ENCODE assay signal across 29 cellular contexts in genomic region chr20:51788822-51789221, GRCh38. TPM values are rescaled to one million over a fixed set of nuclear protein-coding genes. Genes with fewer than 3 reads are reported as not detected.
"Had no signal": no experiment of that assay in that cellular context is flagged by ENCODE, and none has a peak within 500 bp of the region (broad histone marks: within the 10 kb centered on the region; RNA-seq: fewer than 3 reads in every experiment).

No MANE protein-coding gene starts in this region.

- H3K9me3 Mint-ChIP-seq: activated CD4-positive, alpha-beta memory T cell treated with anti-CD3 and anti-CD28 coated beads, Interleukin-2, amount 10 ng/mL, durations not matched to agents 7 days and 5 days; activated CD4-positive, alpha-beta T cell treated with anti-CD3 and anti-CD28 coated beads, Interleukin-2, amount 10 ng/mL, durations not matched to agents 7 days and 5 days; activated T-cell treated with anti-CD3 and anti-CD28 coated beads, Interleukin-2, amount 50 U/mL, for 4 hours; activated T-helper 17 cell treated with anti-CD3 and anti-CD28 coated beads, Interleukin-2, amount 50 U/mL, for 72 hours; central memory CD8-positive, alpha-beta T cell; dendritic cell treated with granulocyte-macrophage colony-stimulating factor and Interleukin-4, amounts not matched to agents 40 ng/mL and 50 ng/mL, for 4 days; effector memory CD8-positive, alpha-beta T cell had no signal

- H3K4me3 ChIP-seq: coronary artery, dorsolateral prefrontal cortex, esophagus squamous epithelium, gastroesophageal sphincter, heart right ventricle had no signal

- H3K9me3 ChIP-seq: esophagus squamous epithelium, gastroesophageal sphincter, heart right ventricle had no signal

- H3K27me3 Mint-ChIP-seq: activated CD4-positive, alpha-beta memory T cell treated with anti-CD3 and anti-CD28 coated beads, Interleukin-2, amount 10 ng/mL, durations not matched to agents 7 days and 5 days; activated CD4-positive, alpha-beta T cell treated with anti-CD3 and anti-CD28 coated beads, Interleukin-2, amount 10 ng/mL, durations not matched to agents 7 days and 5 days; dendritic cell treated with granulocyte-macrophage colony-stimulating factor and Interleukin-4, amounts not matched to agents 40 ng/mL and 50 ng/mL, for 4 days had no signal

- H3K4me1 Mint-ChIP-seq: activated CD4-positive, alpha-beta memory T cell treated with anti-CD3 and anti-CD28 coated beads, Interleukin-2, amount 10 ng/mL, durations not matched to agents 7 days and 5 days; activated CD4-positive, alpha-beta T cell treated with anti-CD3 and anti-CD28 coated beads, Interleukin-2, amount 10 ng/mL, durations not matched to agents 7 days and 5 days; activated T-helper 17 cell treated with anti-CD3 and anti-CD28 coated beads, Interleukin-2, amount 50 U/mL, for 72 hours; central memory CD8-positive, alpha-beta T cell had no signal

- H3K27me3 ChIP-seq: brain microvascular endothelial cell had no signal

- H3K36me3 Mint-ChIP-seq: activated naive CD8-positive, alpha-beta T cell had no signal

- H3K27ac Mint-ChIP-seq: activated CD4-positive, alpha-beta memory T cell treated with anti-CD3 and anti-CD28 coated beads, Interleukin-2, amount 10 ng/mL, durations not matched to agents 7 days and 5 days; activated CD4-positive, alpha-beta T cell treated with anti-CD3 and anti-CD28 coated beads, Interleukin-2, amount 10 ng/mL, durations not matched to agents 7 days and 5 days; activated naive CD8-positive, alpha-beta T cell; activated T-helper 17 cell treated with anti-CD3 and anti-CD28 coated beads, Interleukin-2, amount 50 U/mL, for 72 hours; dendritic cell treated with granulocyte-macrophage colony-stimulating factor and Interleukin-4, amounts not matched to agents 40 ng/mL and 50 ng/mL, for 4 days; effector memory CD8-positive, alpha-beta T cell had no signal

- H3K36me3 ChIP-seq: brain microvascular endothelial cell, esophagus squamous epithelium, gastroesophageal sphincter, heart right ventricle had no signal

- H3K27ac ChIP-seq: brain microvascular endothelial cell, coronary artery, dorsolateral prefrontal cortex, epithelial cell of prostate, esophagus squamous epithelium, gastroesophageal sphincter, heart right ventricle had no signal

- H3K4me1 ChIP-seq: esophagus squamous epithelium, gastroesophageal sphincter, heart right ventricle had no signal

- DNase-seq: activated CD4-positive, alpha-beta memory T cell treated with anti-CD3 and anti-CD28 coated beads, Interleukin-2, amount 10 ng/mL, durations not matched to agents 7 days and 5 days; activated CD4-positive, alpha-beta T cell treated with anti-CD3 and anti-CD28 coated beads for 1 hour; activated CD4-positive, alpha-beta T cell treated with anti-CD3 and anti-CD28 coated beads for 4 hours; activated CD4-positive, alpha-beta T cell treated with anti-CD3 and anti-CD28 coated beads, Interleukin-2, amount 10 ng/mL, durations not matched to agents 7 days and 5 days; activated CD4-positive, alpha-beta T cell treated with anti-CD3 and anti-CD28 coated beads, Interleukin-2, amount 50 U/mL, for 4 hours; activated CD8-positive, alpha-beta memory T cell treated with anti-CD3 and anti-CD28 coated beads, Interleukin-2, amount 50 U/mL, for 48 hours; activated effector memory CD4-positive, alpha-beta T cell treated with Interleukin-2 at 50 U/mL for 16 hours; activated gamma-delta T cell treated with Interleukin-2 at 50 U/mL for 16 hours; activated naive CD4-positive, alpha-beta T cell treated with anti-CD3 and anti-CD28 coated beads, Interleukin-2, amount 50 U/mL, for 16 hours; activated naive CD4-positive, alpha-beta T cell treated with Interleukin-2 at 50 U/mL for 16 hours; activated T-cell treated with anti-CD3 and anti-CD28 coated beads for 4 hours; activated T-cell treated with anti-CD3 and anti-CD28 coated beads, Interleukin-2, amount 50 U/mL, for 4 hours; amniotic stem cell; anterior cingulate cortex; brain microvascular endothelial cell; dorsolateral prefrontal cortex; effector CD4-positive, alpha-beta T cell; effector memory CD8-positive, alpha-beta T cell; esophagus squamous epithelium; foreskin melanocyte; heart right ventricle; T-helper 2 cell had no signal

- ATAC-seq: activated T-cell treated with anti-CD3 and anti-CD28 coated beads, Interleukin-2, amount 50 U/mL, for 4 hours; activated T-helper 17 cell treated with anti-CD3 and anti-CD28 coated beads, Interleukin-2, amount 50 U/mL, for 72 hours; effector memory CD8-positive, alpha-beta T cell; gastroesophageal sphincter; heart right ventricle had no signal

- H3K4me3 Mint-ChIP-seq: activated CD4-positive, alpha-beta memory T cell treated with anti-CD3 and anti-CD28 coated beads, Interleukin-2, amount 10 ng/mL, durations not matched to agents 7 days and 5 days; activated CD4-positive, alpha-beta T cell treated with anti-CD3 and anti-CD28 coated beads, Interleukin-2, amount 10 ng/mL, durations not matched to agents 7 days and 5 days; activated naive CD8-positive, alpha-beta T cell; activated T-cell treated with anti-CD3 and anti-CD28 coated beads, Interleukin-2, amount 50 U/mL, for 4 hours; activated T-helper 17 cell treated with anti-CD3 and anti-CD28 coated beads, Interleukin-2, amount 50 U/mL, for 72 hours; central memory CD8-positive, alpha-beta T cell; dendritic cell treated with granulocyte-macrophage colony-stimulating factor and Interleukin-4, amounts not matched to agents 40 ng/mL and 50 ng/mL, for 4 days; effector memory CD8-positive, alpha-beta T cell had no signal

RNA-seq across cellular contexts. Expression of gene SALL4, which starts 13.5 kb away (rescaled TPM):
- total RNA-seq: activated CD4-positive, alpha-beta memory T cell treated with anti-CD3 and anti-CD28 coated beads, Interleukin-2, amount 10 ng/mL, durations not matched to agents 7 days and 5 days; gastroesophageal sphincter had no signal
